In the genomic region with DNA sequence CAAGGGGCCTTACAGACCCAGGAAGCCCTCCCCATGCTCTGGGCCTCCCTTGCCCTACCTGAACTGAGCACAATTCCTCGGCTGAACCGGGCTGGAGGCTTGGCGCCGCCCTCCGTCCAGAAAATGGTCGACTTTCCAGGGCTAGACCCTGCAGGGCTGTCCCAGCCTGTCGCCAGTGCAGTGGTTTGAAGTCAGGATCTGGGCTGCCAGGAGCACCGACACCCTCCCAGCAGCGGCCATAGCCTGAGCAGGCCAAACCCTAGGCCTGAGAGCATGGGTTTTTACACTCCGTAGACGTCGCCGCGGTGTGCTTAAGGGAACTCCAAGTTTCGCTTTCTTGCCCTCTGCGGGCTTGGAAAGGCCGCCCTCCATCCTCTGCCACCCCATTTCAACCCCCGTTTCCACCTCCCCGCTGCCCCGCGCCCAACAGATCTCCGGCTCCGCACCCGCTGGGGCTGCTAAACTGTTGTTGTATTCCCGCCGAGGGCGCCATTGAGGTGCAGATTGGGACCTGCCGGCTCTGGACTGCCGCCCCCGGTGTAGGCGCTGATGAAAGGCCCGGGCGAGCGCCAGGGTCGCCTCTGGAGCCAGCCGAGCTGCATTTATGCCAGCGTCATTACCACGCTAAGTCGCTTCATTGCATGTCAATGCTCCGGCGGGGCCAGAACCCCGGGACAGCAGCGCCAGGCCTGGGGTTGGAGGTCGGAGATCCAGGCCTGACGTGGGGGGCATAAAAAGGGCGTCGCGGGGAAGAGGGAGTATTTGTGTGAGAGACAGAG, we compare ENCODE assay signal across 13 cellular contexts. TPM values are rescaled to one million over a fixed set of nuclear protein-coding genes. Genes with fewer than 3 reads are reported as not detected.
DNase-seq lines count a peak whose midpoint lies in the region; ATAC-seq and TF ChIP-seq lines count a peak whose summit lies in the region.
"Had no signal": no experiment of that assay in that cellular context is flagged by ENCODE, and none has a peak within 500 bp of the region (broad histone marks: within the 10 kb centered on the region; RNA-seq: fewer than 3 reads in every experiment).

No MANE protein-coding gene starts in this region.

- no peak for TF ChIP-seq CTCF in endothelial cell (IDR thresholded peaks at IDR 0.05; ENCODE audit: unreplicated experiment)

- peaks cover 22% of the 10 kb centered on the region for H3K4me1 ChIP-seq in CD8-positive, alpha-beta memory T cell (ENCODE audit: insufficient read depth, low read length)

- peak overlapping the region in 6 of 7 donors; percentile 39 to 74 (median 58) for H3K4me3 Mint-ChIP-seq in CD8-positive, alpha-beta memory T cell
- peak overlapping the region in 2 of 4 donors; percentile 9 to 95 for H3K4me3 Mint-ChIP-seq in IgD-negative memory B cell
- peak overlapping the region; percentile 51 for H3K4me3 Mint-ChIP-seq in endothelial cell (ENCODE audit: unreplicated experiment)
- peak overlapping the region; percentile 29 to 80 (median 68) for H3K4me3 Mint-ChIP-seq in naive thymus-derived CD8-positive, alpha-beta T cell

- peak overlapping the region in 1 of 8 donors; percentile 82 for H3K27ac Mint-ChIP-seq in CD8-positive, alpha-beta memory T cell
- H3K27ac Mint-ChIP-seq in IgD-negative memory B cell = peak overlapping the region; percentile 83 to 98 (median 86)
- H3K27ac Mint-ChIP-seq in endothelial cell (ENCODE audit: unreplicated experiment) = no peak overlapping the region
- H3K27ac Mint-ChIP-seq in naive thymus-derived CD8-positive, alpha-beta T cell = peak overlapping the region in 2 of 10 donors; percentile 22 to 43

- no peaks in the 10 kb centered on the region for H3K9me3 ChIP-seq in CD8-positive, alpha-beta memory T cell (ENCODE audit: low read length)

- no peak for DNase-seq in CD8-positive, alpha-beta memory T cell
- no peak for DNase-seq in endothelial cell (ENCODE audit: low spot score)
- no peak for DNase-seq in naive thymus-derived CD8-positive, alpha-beta T cell
- no peak for DNase-seq in germinal center (ENCODE audit: low spot score)
- no peak for DNase-seq in activated CD4-positive, CD25-positive, alpha-beta regulatory T cell (lab: John Stamatoyannopoulos, UW)
- no peak for DNase-seq in NCI-H146 treated with DMSO at 0.1 percent for 48 hours (lab: John Stamatoyannopoulos, UW; ENCODE audit: unreplicated experiment)
- DNase-seq: DMS153, foreskin melanocyte, NCI-H1092, WERI-Rb-1 had no signal

- peaks cover 23 to 36% (median 31%) of the 10 kb centered on the region in 3 donors for H3K4me1 Mint-ChIP-seq in CD8-positive, alpha-beta memory T cell
- H3K4me1 Mint-ChIP-seq in IgD-negative memory B cell (peaks cover 0 to 11% (median 4%) of the 10 kb centered on the region in 3 donors), endothelial cell (ENCODE audit: unreplicated experiment) (peaks cover 54% of the 10 kb centered on the region)
- peaks cover 21 to 46% (median 39%) of the 10 kb centered on the region in 4 donors for H3K4me1 Mint-ChIP-seq in naive thymus-derived CD8-positive, alpha-beta T cell

- no peak for ATAC-seq in naive thymus-derived CD8-positive, alpha-beta T cell
- ATAC-seq in GM21576 (IDR thresholded peaks at IDR 0.05; ENCODE audit: unreplicated experiment) = no peak

- H3K27me3 ChIP-seq in CD8-positive, alpha-beta memory T cell (ENCODE audit: insufficient read depth, low read length, poor library complexity, severe bottlenecking) = peaks cover 85% of the 10 kb centered on the region

- POLR2A ChIA-PET in CD8-positive, alpha-beta memory T cell (lab: Charles Lee) = no interaction called here
- POLR2A ChIA-PET in naive thymus-derived CD8-positive, alpha-beta T cell (lab: Charles Lee) = no interaction called here

- H3K27me3 Mint-ChIP-seq in CD8-positive, alpha-beta memory T cell = peaks cover 81 to 86% of the 10 kb centered on the region in 2 donors
- H3K27me3 Mint-ChIP-seq in IgD-negative memory B cell = peaks cover 77% of the 10 kb centered on the region
- peaks cover 40% of the 10 kb centered on the region for H3K27me3 Mint-ChIP-seq in endothelial cell (ENCODE audit: unreplicated experiment)
- H3K27me3 Mint-ChIP-seq in naive thymus-derived CD8-positive, alpha-beta T cell = peaks cover 40 to 100% (median 78%) of the 10 kb centered on the region in 5 donors

- CTCF ChIA-PET in CD8-positive, alpha-beta memory T cell (lab: Charles Lee) = no interaction called here

- no peak overlapping the region for H3K4me3 ChIP-seq in CD8-positive, alpha-beta memory T cell (ENCODE audit: low read length)

- peaks cover 3 to 37% (median 29%) of the 10 kb centered on the region in 5 donors for H3K9me3 Mint-ChIP-seq in CD8-positive, alpha-beta memory T cell
- peaks cover 0 to 21% (median 4%) of the 10 kb centered on the region in 3 donors for H3K9me3 Mint-ChIP-seq in IgD-negative memory B cell
- H3K9me3 Mint-ChIP-seq in endothelial cell (ENCODE audit: unreplicated experiment) = no peaks in the 10 kb centered on the region
- H3K9me3 Mint-ChIP-seq in naive thymus-derived CD8-positive, alpha-beta T cell = peaks cover 0 to 54% (median 9%) of the 10 kb centered on the region in 9 donors

- H3K36me3 Mint-ChIP-seq in CD8-positive, alpha-beta memory T cell = peaks cover 0 to 4% (median 4%) of the 10 kb centered on the region in 3 donors
- H3K36me3 Mint-ChIP-seq in IgD-negative memory B cell (no peaks in the 10 kb centered on the region), endothelial cell (ENCODE audit: low read depth, unreplicated experiment) (no peaks in the 10 kb centered on the region)
- H3K36me3 Mint-ChIP-seq in naive thymus-derived CD8-positive, alpha-beta T cell = peaks cover 7 to 24% (median 20%) of the 10 kb centered on the region in 3 donors

- no peaks in the 10 kb centered on the region for H3K36me3 ChIP-seq in CD8-positive, alpha-beta memory T cell (ENCODE audit: insufficient read depth, low read length)
- H3K36me3 ChIP-seq: WERI-Rb-1 had no signal

- no peak overlapping the region for H3K27ac ChIP-seq in CD8-positive, alpha-beta memory T cell (ENCODE audit: low read depth, low read length)
- H3K27ac ChIP-seq: WERI-Rb-1 had no signal

RNA-seq across cellular contexts. Expression of a gene that starts 2.2 kb away (rescaled TPM):
- total RNA-seq in CD8-positive, alpha-beta memory T cell = not detected
- not detected for polyA plus RNA-seq in CD8-positive, alpha-beta memory T cell
- polyA plus RNA-seq in IgD-negative memory B cell = not detected
- 0.31 TPM for total RNA-seq in endothelial cell (ENCODE audit: unreplicated experiment)
- total RNA-seq in naive thymus-derived CD8-positive, alpha-beta T cell = not detected
- not detected for polyA plus RNA-seq in naive thymus-derived CD8-positive, alpha-beta T cell
- total RNA-seq: omental fat pad had no signal
